Comparison of ENCODE assay signal across 14 cellular contexts in the genomic region with DNA sequence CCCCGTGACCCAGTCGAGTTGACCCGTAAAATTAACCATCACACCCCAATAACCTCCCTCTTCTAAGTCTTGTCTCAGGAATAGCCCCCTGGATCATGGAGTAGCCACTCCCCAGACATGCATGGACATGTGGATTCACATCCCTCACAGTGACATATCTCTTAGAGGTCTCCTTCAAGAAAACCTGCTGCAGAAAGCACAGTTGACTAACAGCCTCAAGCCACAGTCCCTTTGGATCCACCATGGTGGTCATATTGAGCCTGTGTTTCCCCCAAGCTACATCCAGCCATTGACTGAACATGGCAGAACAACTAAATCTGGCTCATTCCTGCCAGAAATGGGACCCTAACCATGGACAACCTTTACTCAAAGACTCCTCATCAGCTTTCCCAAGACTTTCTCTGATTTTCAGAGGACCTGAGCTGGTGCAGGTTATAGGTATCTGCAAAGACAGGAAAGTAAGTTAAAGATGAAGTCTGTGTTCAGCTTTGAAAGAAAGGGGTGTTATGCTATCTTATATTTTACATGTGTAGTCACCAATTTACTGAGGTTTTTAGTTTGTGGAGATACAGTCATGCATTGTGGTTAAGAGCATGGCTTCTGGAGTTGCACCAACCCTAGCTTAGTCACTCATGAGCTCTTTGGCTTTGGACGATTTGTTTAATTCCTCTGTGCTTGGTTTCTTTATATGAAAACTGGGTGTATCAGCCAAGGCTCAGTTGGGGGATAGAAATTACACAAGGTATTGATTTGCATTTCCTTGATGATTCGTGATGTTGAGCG.
DNase-seq lines count a peak whose midpoint lies in the region; ATAC-seq and TF ChIP-seq lines count a peak whose summit lies in the region.
"Had no signal": no experiment of that assay in that cellular context is flagged by ENCODE, and none has a peak within 500 bp of the region (broad histone marks: within the 10 kb centered on the region; RNA-seq: fewer than 3 reads in every experiment).

No MANE protein-coding gene starts in this region.

- no peaks in the 10 kb centered on the region for H3K79me1 ChIP-seq in trophoblast cell (ENCODE audit: low read length)

- ATAC-seq in activated T-helper 17 cell treated with anti-CD3 and anti-CD28 coated beads, Interleukin-2, amount 50 U/mL, for 72 hours (replicated peaks): peak; percentile 69
- no peak for ATAC-seq in HG02938 (IDR thresholded peaks at IDR 0.05; ENCODE audit: unreplicated experiment)
- ATAC-seq in GM19324 (IDR thresholded peaks at IDR 0.05; ENCODE audit: low FRiP score, unreplicated experiment): no peak
- ATAC-seq: K562, pancreas had no signal

- no peak overlapping the region for H3K9ac ChIP-seq in trophoblast cell (ENCODE audit: low read length)

- H3K4me3 Mint-ChIP-seq in activated T-helper 17 cell treated with anti-CD3 and anti-CD28 coated beads, Interleukin-2, amount 50 U/mL, for 72 hours: no peak overlapping the region
- H3K4me3 Mint-ChIP-seq in endothelial cell (ENCODE audit: unreplicated experiment): no peak overlapping the region
- H3K4me3 Mint-ChIP-seq: CD4-positive, alpha-beta memory T cell had no signal

- H3K18ac ChIP-seq in trophoblast cell (ENCODE audit: low read length): no peak overlapping the region

- H2AFZ ChIP-seq in trophoblast cell (ENCODE audit: insufficient read depth, low read length, poor library complexity): no peak overlapping the region

- peak overlapping the region; percentile 20 for H3K27ac ChIP-seq in HL-60 (replicated peaks)
- H3K27ac ChIP-seq in trophoblast cell (ENCODE audit: low read depth, low read length): no peak overlapping the region
- H3K27ac ChIP-seq: pancreas had no signal

- no peak overlapping the region for H4K8ac ChIP-seq in trophoblast cell (ENCODE audit: low read depth, low read length)

- no peaks in the 10 kb centered on the region for H3K4me1 Mint-ChIP-seq in activated T-helper 17 cell treated with anti-CD3 and anti-CD28 coated beads, Interleukin-2, amount 50 U/mL, for 72 hours
- peaks cover 24% of the 10 kb centered on the region for H3K4me1 Mint-ChIP-seq in endothelial cell (ENCODE audit: unreplicated experiment)

- H3K9me3 ChIP-seq in trophoblast cell (ENCODE audit: insufficient read depth, low read depth, low read length): no peaks in the 10 kb centered on the region
- H3K9me3 ChIP-seq: pancreas had no signal

- no peaks in the 10 kb centered on the region for H3K4me1 ChIP-seq in trophoblast cell (ENCODE audit: control insufficient read depth in 1 of 2, insufficient read depth in 2 of 2, low read length in 2 of 2)
- H3K4me1 ChIP-seq: pancreas had no signal

- no peak overlapping the region for H2BK12ac ChIP-seq in trophoblast cell (ENCODE audit: low read length)

- no peak overlapping the region for H3K27ac Mint-ChIP-seq in activated T-helper 17 cell treated with anti-CD3 and anti-CD28 coated beads, Interleukin-2, amount 50 U/mL, for 72 hours
- no peak overlapping the region for H3K27ac Mint-ChIP-seq in endothelial cell (ENCODE audit: unreplicated experiment)
- H3K27ac Mint-ChIP-seq: CD4-positive, alpha-beta memory T cell had no signal

- no peaks in the 10 kb centered on the region for H3K79me2 ChIP-seq in trophoblast cell (ENCODE audit: control insufficient read depth, insufficient read depth, low read length, poor library complexity)

- no peak overlapping the region for H3K4me2 ChIP-seq in trophoblast cell (ENCODE audit: low read length)

- no peak for TF ChIP-seq CTCF in HL-60 (IDR thresholded peaks at IDR 0.05; ENCODE audit: insufficient read depth, low read length)
- TF ChIP-seq CTCF in endothelial cell (IDR thresholded peaks at IDR 0.05; ENCODE audit: unreplicated experiment): no peak

- peaks cover 38% of the 10 kb centered on the region for H3K27me3 Mint-ChIP-seq in activated T-helper 17 cell treated with anti-CD3 and anti-CD28 coated beads, Interleukin-2, amount 50 U/mL, for 72 hours
- H3K27me3 Mint-ChIP-seq in endothelial cell (ENCODE audit: unreplicated experiment): peaks cover 2% of the 10 kb centered on the region

- H3K27me3 ChIP-seq in HL-60 (ENCODE audit: insufficient read depth, poor library complexity, severe bottlenecking) (no peaks in the 10 kb centered on the region), trophoblast cell (ENCODE audit: insufficient read depth, low read length) (no peaks in the 10 kb centered on the region)
- H3K27me3 ChIP-seq: pancreas had no signal

- no peak overlapping the region for H4K91ac ChIP-seq in trophoblast cell (ENCODE audit: low read depth, low read length)

- H2BK120ac ChIP-seq in trophoblast cell (ENCODE audit: insufficient read depth, low read length, poor library complexity): no peak overlapping the region

- no peak overlapping the region for H3K4ac ChIP-seq in trophoblast cell (ENCODE audit: low read depth, low read length)

- H3K36me3 ChIP-seq in trophoblast cell (ENCODE audit: control insufficient read depth in 1 of 2, insufficient read depth in 2 of 2, low read length in 2 of 2): no peaks in the 10 kb centered on the region
- H3K36me3 ChIP-seq: pancreas had no signal

- H2AK5ac ChIP-seq in trophoblast cell (ENCODE audit: low read length): no peak overlapping the region

- no peaks in the 10 kb centered on the region for H3K36me3 Mint-ChIP-seq in activated T-helper 17 cell treated with anti-CD3 and anti-CD28 coated beads, Interleukin-2, amount 50 U/mL, for 72 hours (ENCODE audit: low read depth)
- H3K36me3 Mint-ChIP-seq in endothelial cell (ENCODE audit: low read depth, unreplicated experiment): peaks cover 8% of the 10 kb centered on the region
- H3K36me3 Mint-ChIP-seq: CD4-positive, alpha-beta memory T cell had no signal

- no peak overlapping the region for H3K14ac ChIP-seq in trophoblast cell (ENCODE audit: low read length)

- H2BK5ac ChIP-seq in trophoblast cell (ENCODE audit: low read depth, low read length, poor library complexity): no peak overlapping the region

- peak; percentile 83 for DNase-seq in AG08395 (ENCODE audit: low spot score)
- peak; percentile 26 to 51 for DNase-seq in HL-60 (ENCODE audit: low read depth in 1 of 2, low spot score in 1 of 2)
- peak; percentile 51 for DNase-seq in glomerular visceral epithelial cell (ENCODE audit: extremely low spot score)
- no peak for DNase-seq in endothelial cell (ENCODE audit: low spot score)
- no peak for DNase-seq in trophoblast cell
- DNase-seq: activated CD8-positive, alpha-beta memory T cell treated with anti-CD3 and anti-CD28 coated beads for 24 hours; CD4-positive, alpha-beta memory T cell; erythroblast; pancreas; stimulated activated CD4-positive, alpha-beta T cell treated with anti-CD3 and anti-CD28 coated beads, Interleukin-4, amount 100 ng/mL, for 1 hour had no signal

- H3K9me3 Mint-ChIP-seq in activated T-helper 17 cell treated with anti-CD3 and anti-CD28 coated beads, Interleukin-2, amount 50 U/mL, for 72 hours: no peaks in the 10 kb centered on the region
- no peaks in the 10 kb centered on the region for H3K9me3 Mint-ChIP-seq in endothelial cell (ENCODE audit: unreplicated experiment)

- no peak overlapping the region for H3K4me3 ChIP-seq in HL-60 (replicated peaks; ENCODE audit: insufficient read depth, low read length)
- H3K4me3 ChIP-seq in trophoblast cell (ENCODE audit: low read depth, low read length): no peak overlapping the region
- H3K4me3 ChIP-seq: K562, pancreas had no signal

- no peak overlapping the region for H3K23ac ChIP-seq in trophoblast cell (ENCODE audit: low read length)

- no peak overlapping the region for H4K12ac ChIP-seq in trophoblast cell (ENCODE audit: low read depth, low read length)

- WGBS in trophoblast cell (ENCODE audit: extremely low coverage, insufficient coverage, insufficient read length): no CpG with 5 or more reads among the region's 6 CpGs

Comparison
In these comparisons a context has a peak if more than half of its experiments do, and no peak if none do; other contexts are left out.
1. DNase-seq: peak in AG08395 (single experiment), HL-60 (2 of 2) and glomerular visceral epithelial cell (single experiment); none in endothelial cell (single experiment) and trophoblast cell (0 of 2).